8 cellular contexts compared by ENCODE assay signal in the genomic region with DNA sequence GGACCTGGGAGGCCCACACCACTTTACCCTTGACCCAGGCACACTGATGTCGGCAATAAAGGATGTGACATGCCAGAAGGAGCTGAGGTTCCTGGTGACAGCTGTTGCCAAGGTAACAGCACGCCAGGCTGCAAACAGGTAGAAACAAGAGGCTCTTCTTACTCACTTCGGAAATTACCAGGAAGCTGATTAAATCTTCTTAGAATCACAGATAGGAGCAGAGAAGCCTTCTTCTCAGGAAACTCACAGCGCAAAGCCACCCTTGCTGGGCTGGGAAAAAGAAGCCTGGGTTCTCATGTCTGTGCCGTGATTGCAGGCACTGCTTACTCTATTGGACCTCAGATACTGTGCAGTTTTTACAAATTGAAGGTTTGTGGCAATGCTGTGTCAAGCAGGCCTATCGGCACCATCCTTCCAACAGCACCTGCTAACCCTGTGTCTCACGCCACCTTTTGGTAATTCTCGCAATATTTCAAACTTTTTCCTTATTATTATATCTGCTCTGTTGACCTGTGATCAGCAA.
A peak's percentile ranks its signal among the peaks of the same experiment; 100 is the strongest.
DNase-seq lines count a peak whose midpoint lies in the region; ATAC-seq and TF ChIP-seq lines count a peak whose summit lies in the region.

No MANE protein-coding gene starts in this region.

- no peak for TF ChIP-seq POLR2A in lower leg skin (IDR thresholded peaks at IDR 0.05)

- no peak for ATAC-seq in GM18909 (IDR thresholded peaks at IDR 0.05; ENCODE audit: poor library complexity, unreplicated experiment)

- TF ChIP-seq CTCF in lower leg skin (IDR thresholded peaks at IDR 0.05) (no peak), GM10266 (IDR thresholded peaks at IDR 0.05; ENCODE audit: control insufficient read depth, insufficient read depth, low read depth, missing control alignments) (no peak)

- intact Hi-C loops in lower leg skin (cut with DNase I; ENCODE audit: low total_unique reads), result no loop called here

- H3K27ac ChIP-seq in epithelial cell of prostate, result peak overlapping the region; percentile 49

- H3K4me3 ChIP-seq in lower leg skin (ENCODE audit: low read depth, poor library complexity, severe bottlenecking), result no peak overlapping the region

- 46 to 53% methylated on average over 8 of the region's 8 CpGs for WGBS in lower leg skin, 2 donors

- DNase-seq in NCI-H187 treated with DMSO at 0.1 percent for 48 hours (lab: John Stamatoyannopoulos, UW) (peak; percentile 41), epithelial cell of prostate (ENCODE audit: low read depth, low spot score) (peak; percentile 82), lower leg skin (ENCODE audit: low spot score in 2 of 2) (no peak), AG20443 (ENCODE audit: low spot score) (no peak), GM10266 (ENCODE audit: extremely low spot score) (no peak)
- DNase-seq in activated CD4-positive, alpha-beta T cell treated with anti-CD3 and anti-CD28 coated beads, Interleukin-2, amount 50 U/mL, for 48 hours, result peak; percentile 74 to 82
- DNase-seq in stimulated activated CD8-positive, alpha-beta memory T cell treated with anti-CD3 and anti-CD28 coated beads, Interleukin-12 subunit alpha, Interleukin-12 subunit beta, amount 100 ng/mL, for 24 hours (ENCODE audit: extremely low read depth), result peak; percentile 41

Comparison
In these comparisons a context has a peak if more than half of its experiments do, and no peak if none do; other contexts are left out.
1. DNase-seq: peak in NCI-H187 treated with DMSO at 0.1 percent for 48 hours (single experiment), activated CD4-positive, alpha-beta T cell treated with anti-CD3 and anti-CD28 coated beads, Interleukin-2, amount 50 U/mL, for 48 hours (2 of 2), epithelial cell of prostate (single experiment) and stimulated activated CD8-positive, alpha-beta memory T cell treated with anti-CD3 and anti-CD28 coated beads, Interleukin-12 subunit alpha, Interleukin-12 subunit beta, amount 100 ng/mL, for 24 hours (single experiment); none in lower leg skin (0 of 2), AG20443 (single experiment) and GM10266 (single experiment).